Comparison of ENCODE assay signal across 10 cellular contexts in genomic region chr7:11193888-11194287, GRCh38.
DNase-seq lines count a peak whose midpoint lies in the region; ATAC-seq, FAIRE-seq and TF ChIP-seq lines count a peak whose summit lies in the region.
"Had no signal": no experiment of that assay in that cellular context is flagged by ENCODE, and none has a peak within 500 bp of the region (broad histone marks: within the 10 kb centered on the region; RNA-seq: fewer than 3 reads in every experiment).

No MANE protein-coding gene starts in this region.

- H3K36me3 Mint-ChIP-seq in neural progenitor cell: no peaks in the 10 kb centered on the region
- H3K36me3 Mint-ChIP-seq: activated naive CD4-positive, alpha-beta T cell treated with anti-CD3 and anti-CD28 coated beads, Interleukin-2, amount 50 U/mL, for 24 hours had no signal

- no peak for ATAC-seq in GM19351 (IDR thresholded peaks at IDR 0.05; ENCODE audit: unreplicated experiment)

- no peak for DNase-seq in HEK293T (ENCODE audit: extremely low spot score)
- DNase-seq in neural progenitor cell (ENCODE audit: low spot score): no peak
- no peak for DNase-seq in RCC 7860 (ENCODE audit: low spot score)
- DNase-seq in GM10248 (ENCODE audit: extremely low spot score): no peak
- no peak for DNase-seq in activated CD4-positive, alpha-beta T cell treated with anti-CD3 and anti-CD28 coated beads, Interleukin-2, amount 50 U/mL, for 48 hours
- DNase-seq: RPMI8226 had no signal

- no peak overlapping the region for H3K27ac Mint-ChIP-seq in neural progenitor cell
- H3K27ac Mint-ChIP-seq: activated naive CD4-positive, alpha-beta T cell treated with anti-CD3 and anti-CD28 coated beads, Interleukin-2, amount 50 U/mL, for 24 hours had no signal

- CTCF ChIA-PET in HEK293T (lab: Yijun Ruan, JAX): no interaction called here
- CTCF ChIA-PET in GM10248 (lab: Yijun Ruan, JAX): no interaction called here

- POLR2A ChIA-PET in HEK293T (lab: Yijun Ruan, JAX): no interaction called here
- POLR2A ChIA-PET in GM10248 (lab: Yijun Ruan, JAX): no interaction called here

- H3K9me3 Mint-ChIP-seq in neural progenitor cell: peaks cover 1% of the 10 kb centered on the region
- H3K9me3 Mint-ChIP-seq: activated naive CD4-positive, alpha-beta T cell treated with anti-CD3 and anti-CD28 coated beads, Interleukin-2, amount 50 U/mL, for 24 hours had no signal

- peak overlapping the region; percentile 63 for H3K4me2 ChIP-seq in neural progenitor cell

- H3F3A ChIP-seq in neural progenitor cell (ENCODE audit: low read depth): peaks cover 38% of the 10 kb centered on the region

- H3K4me3 ChIP-seq in endocrine pancreas (ENCODE audit: control insufficient read depth, insufficient read depth, low read length) (peak overlapping the region; percentile 73), neural progenitor cell (peak overlapping the region; percentile 3)

- H3K9me3 ChIP-seq in endocrine pancreas (ENCODE audit: control insufficient read depth, low read length): no peaks in the 10 kb centered on the region
- H3K9me3 ChIP-seq in neural progenitor cell (ENCODE audit: low read depth): no peaks in the 10 kb centered on the region

- FAIRE-seq in RCC 7860 (lab: Jason Lieb, UNC): no peak

- H3K4me1 ChIP-seq in endocrine pancreas (ENCODE audit: control insufficient read depth, insufficient read depth, low read length) (peaks cover 3% of the 10 kb centered on the region), neural progenitor cell (peaks cover 42% of the 10 kb centered on the region)

- H3K36me3 ChIP-seq in endocrine pancreas (ENCODE audit: control insufficient read depth, insufficient read depth, low read length) (no peaks in the 10 kb centered on the region), neural progenitor cell (no peaks in the 10 kb centered on the region)

- no peak overlapping the region for H3K4me3 Mint-ChIP-seq in neural progenitor cell
- H3K4me3 Mint-ChIP-seq: activated naive CD4-positive, alpha-beta T cell treated with anti-CD3 and anti-CD28 coated beads, Interleukin-2, amount 50 U/mL, for 24 hours had no signal

- H3K27ac ChIP-seq in C4-2B: peak overlapping the region; percentile 70
- peak overlapping the region; percentile 69 for H3K27ac ChIP-seq in neural progenitor cell

- peaks cover 3% of the 10 kb centered on the region for H3K27me3 Mint-ChIP-seq in neural progenitor cell (ENCODE audit: insufficient read depth, low read depth)

- H4K20me1 ChIP-seq in neural progenitor cell (ENCODE audit: low read depth): no peaks in the 10 kb centered on the region

- H3K9ac ChIP-seq in endocrine pancreas (ENCODE audit: control insufficient read depth, insufficient read depth, low read length) (no peak overlapping the region), neural progenitor cell (no peak overlapping the region)

- H3K27me3 ChIP-seq in endocrine pancreas (ENCODE audit: control insufficient read depth, insufficient read depth, low read length) (no peaks in the 10 kb centered on the region), neural progenitor cell (no peaks in the 10 kb centered on the region)

- peak overlapping the region; percentile 98 for H2AFZ ChIP-seq in neural progenitor cell (replicated peaks)

- H3K79me2 ChIP-seq in neural progenitor cell (ENCODE audit: low read depth): no peaks in the 10 kb centered on the region

- H3K4me1 Mint-ChIP-seq in neural progenitor cell: peaks cover 25% of the 10 kb centered on the region
- H3K4me1 Mint-ChIP-seq: activated naive CD4-positive, alpha-beta T cell treated with anti-CD3 and anti-CD28 coated beads, Interleukin-2, amount 50 U/mL, for 24 hours had no signal

- TF ChIP-seq CTCF in C4-2B (conservative IDR thresholded peaks at IDR 0.05) (peak; percentile 8; the same call in 1 of the 2 replicates), neural progenitor cell (IDR thresholded peaks at IDR 0.05) (no peak), GM10248 (IDR thresholded peaks at IDR 0.05; ENCODE audit: control extremely low read depth, extremely low read depth, low read depth, missing control alignments) (no peak)

TF ChIP-seq in HEK293T, 16 proteins besides CTCF, POLR2A, EP300 and RAD21:
- 0 out of 2 replicates have a peak, but pooled peaks have one; percentile 10 for TF ChIP-seq L3MBTL2 (conservative IDR thresholded peaks at IDR 0.05)
- no peak for TF ChIP-seq NFRKB (IDR thresholded peaks at IDR 0.05)
